ENCODE assay signal across 9 cellular contexts in the genomic region with DNA sequence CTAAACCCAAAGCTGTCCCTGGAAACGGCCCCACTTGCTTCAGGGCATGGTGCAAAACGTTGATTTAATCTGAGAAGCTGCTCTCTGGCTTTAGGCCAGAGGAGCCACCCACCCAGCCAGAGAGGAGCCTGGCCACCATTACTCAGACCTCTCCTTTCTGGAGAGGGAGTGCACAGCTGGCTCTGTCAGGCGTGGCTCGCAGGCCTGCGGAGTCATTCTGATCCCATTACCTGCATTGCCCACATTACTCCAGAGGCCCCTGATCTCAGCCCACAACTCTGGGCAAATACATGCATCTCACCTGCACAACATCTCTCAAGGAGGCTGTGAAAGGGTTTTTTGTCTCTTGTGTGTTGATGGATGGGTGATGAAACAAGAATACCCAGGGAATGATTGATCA.
DNase-seq lines count a peak whose midpoint lies in the region; ATAC-seq and TF ChIP-seq lines count a peak whose summit lies in the region.
"Had no signal": no experiment of that assay in that cellular context is flagged by ENCODE, and none has a peak within 500 bp of the region (broad histone marks: within the 10 kb centered on the region; RNA-seq: fewer than 3 reads in every experiment).

No MANE protein-coding gene starts in this region.

- H3K27ac ChIP-seq in gastroesophageal sphincter (no peak overlapping the region), tibial nerve (peak overlapping the region in 2 of 4 donors; percentile 62 to 71)

- H3K27me3 Mint-ChIP-seq in Calu3 (ENCODE audit: unreplicated experiment) = no peaks in the 10 kb centered on the region
- H3K27me3 Mint-ChIP-seq in activated T-cell treated with anti-CD3 and anti-CD28 coated beads, Interleukin-2, amount 50 U/mL, for 4 hours (ENCODE audit: low read depth) = no peaks in the 10 kb centered on the region

- H3K9me3 ChIP-seq in MG63 = no peaks in the 10 kb centered on the region
- H3K9me3 ChIP-seq in gastroesophageal sphincter = no peaks in the 10 kb centered on the region
- no peaks in the 10 kb centered on the region for H3K9me3 ChIP-seq in tibial nerve

- ATAC-seq in GM21723 (IDR thresholded peaks at IDR 0.05; ENCODE audit: unreplicated experiment) (peak; percentile 53), gastroesophageal sphincter (peak; percentile 11), HG03457 (IDR thresholded peaks at IDR 0.05; ENCODE audit: unreplicated experiment) (no peak)
- ATAC-seq in activated T-cell treated with anti-CD3 and anti-CD28 coated beads, Interleukin-2, amount 50 U/mL, for 4 hours = no peak

- H3K9me3 Mint-ChIP-seq in Calu3 (ENCODE audit: low read depth, unreplicated experiment) = peaks cover 3% of the 10 kb centered on the region
- peaks cover 4% of the 10 kb centered on the region for H3K9me3 Mint-ChIP-seq in activated T-cell treated with anti-CD3 and anti-CD28 coated beads, Interleukin-2, amount 50 U/mL, for 4 hours

- DNase-seq in Calu3 (peak; percentile 30), MG63 (peak; percentile 51), ecto neural progenitor cell (ENCODE audit: low spot score) (no peak), tibial nerve (ENCODE audit: low spot score in 2 of 2) (no peak)
- no peak for DNase-seq in activated T-cell treated with anti-CD3 and anti-CD28 coated beads, Interleukin-2, amount 50 U/mL, for 4 hours

- no peaks in the 10 kb centered on the region for H3K4me1 ChIP-seq in gastroesophageal sphincter
- H3K4me1 ChIP-seq in tibial nerve = peaks cover 0 to 16% (median 4%) of the 10 kb centered on the region in 4 donors

- peak overlapping the region; percentile 50 for H3K27ac Mint-ChIP-seq in Calu3 (ENCODE audit: unreplicated experiment)

- no peaks in the 10 kb centered on the region for H3K36me3 Mint-ChIP-seq in Calu3 (ENCODE audit: insufficient read depth, unreplicated experiment)
- H3K36me3 Mint-ChIP-seq in activated T-cell treated with anti-CD3 and anti-CD28 coated beads, Interleukin-2, amount 50 U/mL, for 4 hours (ENCODE audit: insufficient read depth) = no peaks in the 10 kb centered on the region

- CTCF ChIA-PET in Calu3 (lab: Charles Lee) = interaction anchor here (1.1 kb wide), 1 partner anchor 9 kb away, joined by 4 read pairs; no protein-coding TSS in a partner anchor

- no peak for TF ChIP-seq EP300 in gastroesophageal sphincter (IDR thresholded peaks at IDR 0.05)
- no peak for TF ChIP-seq EP300 in tibial nerve (IDR thresholded peaks at IDR 0.05)

- BruUV-seq in Calu3 (replicated peaks; lab: Mats Ljungman, UMichigan) = no TSS peak

- TF ChIP-seq POLR2A in gastroesophageal sphincter (IDR thresholded peaks at IDR 0.05) = no peak
- no peak for TF ChIP-seq POLR2A in tibial nerve (IDR thresholded peaks at IDR 0.05)

- no peak overlapping the region for H3K4me3 Mint-ChIP-seq in Calu3 (ENCODE audit: low read depth, unreplicated experiment)
- no peak overlapping the region for H3K4me3 Mint-ChIP-seq in activated T-cell treated with anti-CD3 and anti-CD28 coated beads, Interleukin-2, amount 50 U/mL, for 4 hours
- H3K4me3 Mint-ChIP-seq: nephron had no signal

- H3K27me3 ChIP-seq in MG63 = no peaks in the 10 kb centered on the region
- H3K27me3 ChIP-seq in gastroesophageal sphincter = no peaks in the 10 kb centered on the region
- H3K27me3 ChIP-seq in tibial nerve = no peaks in the 10 kb centered on the region

- H3K36me3 ChIP-seq in MG63 = no peaks in the 10 kb centered on the region
- H3K36me3 ChIP-seq in gastroesophageal sphincter = no peaks in the 10 kb centered on the region
- no peaks in the 10 kb centered on the region for H3K36me3 ChIP-seq in tibial nerve

- peaks cover 45% of the 10 kb centered on the region for H3K4me1 Mint-ChIP-seq in Calu3 (ENCODE audit: low read depth, unreplicated experiment)
- H3K4me1 Mint-ChIP-seq in activated T-cell treated with anti-CD3 and anti-CD28 coated beads, Interleukin-2, amount 50 U/mL, for 4 hours (ENCODE audit: low read depth) = no peaks in the 10 kb centered on the region

- TF ChIP-seq CTCF in Calu3 (IDR thresholded peaks at IDR 0.05; ENCODE audit: unreplicated experiment) (no peak), gastroesophageal sphincter (IDR thresholded peaks at IDR 0.05) (no peak), tibial nerve (IDR thresholded peaks at IDR 0.05) (no peak)

- no peak overlapping the region for H3K4me3 ChIP-seq in MG63
- no peak overlapping the region for H3K4me3 ChIP-seq in gastroesophageal sphincter
- H3K4me3 ChIP-seq in tibial nerve = no peak overlapping the region

- intact Hi-C loops in Calu3 (cut with micrococcal nuclease; ENCODE audit: unreplicated experiment) = no loop called here

- WGBS in gastroesophageal sphincter (ENCODE audit: low coverage in 1 of 2), 2 donors = 67 to 83% methylated on average over 1 to 4 of the region's 5 CpGs
- WGBS in tibial nerve, 2 donors = 59 to 69% methylated on average over 3 to 5 of the region's 5 CpGs

Comparison
In these comparisons a context has a peak if more than half of its experiments do, and no peak if none do; other contexts are left out.
1. DNase-seq: peak in Calu3 (single experiment) and MG63 (single experiment); none in ecto neural progenitor cell (single experiment), activated T-cell treated with anti-CD3 and anti-CD28 coated beads, Interleukin-2, amount 50 U/mL, for 4 hours (single experiment) and tibial nerve (0 of 2).
2. ATAC-seq: peak in GM21723 (single experiment) and gastroesophageal sphincter (single experiment); none in HG03457 (single experiment) and activated T-cell treated with anti-CD3 and anti-CD28 coated beads, Interleukin-2, amount 50 U/mL, for 4 hours (0 of 2).